9 cellular contexts compared by ENCODE assay signal in the genomic region with DNA sequence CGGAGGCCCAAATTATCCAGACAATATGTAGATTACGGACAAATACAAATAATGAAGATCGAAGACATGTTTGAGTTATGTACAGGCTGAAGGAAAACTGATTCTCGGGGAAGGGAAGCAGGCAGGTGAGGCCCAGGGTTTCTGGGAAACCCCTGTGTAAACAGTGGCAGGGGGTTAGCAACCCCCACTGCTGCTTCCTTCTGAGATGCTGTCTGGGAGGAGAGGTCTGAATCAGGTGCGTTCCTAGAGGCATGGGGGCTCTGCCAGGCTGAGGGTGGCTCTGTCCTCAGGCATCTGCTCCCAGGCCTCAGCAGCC. TPM values are rescaled to one million over a fixed set of nuclear protein-coding genes. Genes with fewer than 3 reads are reported as not detected.
DNase-seq lines count a peak whose midpoint lies in the region; ATAC-seq and TF ChIP-seq lines count a peak whose summit lies in the region.
"Had no signal": no experiment of that assay in that cellular context is flagged by ENCODE, and none has a peak within 500 bp of the region (broad histone marks: within the 10 kb centered on the region; RNA-seq: fewer than 3 reads in every experiment).

No MANE protein-coding gene starts in this region.

- H3K9ac ChIP-seq in SU-DHL-6 (ENCODE audit: low read length) = no peak overlapping the region

- POLR2A ChIA-PET in PC-9 (lab: Charles Lee; ENCODE audit: unreplicated experiment) = interaction anchor here (0.5 kb wide), 2 partner anchors 114 to 190 kb away, joined by 4 to 7 read pairs; no protein-coding TSS in a partner anchor
- POLR2A ChIA-PET in Caco-2 (lab: Charles Lee) = no interaction called here

- H3K9me2 ChIP-seq in SU-DHL-6 (replicated peaks; ENCODE audit: insufficient read depth, low read length) (no peaks in the 10 kb centered on the region), PC-9 (ENCODE audit: insufficient read depth) (no peaks in the 10 kb centered on the region)

- no peak for TF ChIP-seq POLR2A in gastrocnemius medialis (IDR thresholded peaks at IDR 0.05)

- H3K4me1 ChIP-seq in gastrocnemius medialis (peaks cover 8 to 11% of the 10 kb centered on the region in 2 donors), PC-9 (replicated peaks; ENCODE audit: insufficient read depth) (no peaks in the 10 kb centered on the region), Caco-2 (no peaks in the 10 kb centered on the region)

- H3K4me3 ChIP-seq in SU-DHL-6 (ENCODE audit: insufficient read depth, low read length, poor library complexity, severe bottlenecking) (no peak overlapping the region), fibroblast of pulmonary artery (replicated peaks; ENCODE audit: low read depth, low read length) (peak overlapping the region; percentile 55), gastrocnemius medialis (peak overlapping the region; percentile 53 to 64 (median 58)), PC-9 (no peak overlapping the region), Caco-2 (ENCODE audit: low read depth, low read length) (no peak overlapping the region)

- TF ChIP-seq CTCF in SU-DHL-6 (IDR thresholded peaks at IDR 0.05; ENCODE audit: insufficient read depth, low read length, poor library complexity, severe bottlenecking) (no peak), fibroblast of pulmonary artery (IDR thresholded peaks at IDR 0.05; ENCODE audit: low read length, missing control alignments) (no peak), gastrocnemius medialis (IDR thresholded peaks at IDR 0.05 in 4 of 5, conservative IDR thresholded peaks at IDR 0.05 in 1 of 5) (no peak), PC-9 (conservative IDR thresholded peaks at IDR 0.05) (no peak), Caco-2 (IDR thresholded peaks at IDR 0.05; ENCODE audit: insufficient read depth in 1 of 2, low read depth in 1 of 2, low read length in 1 of 2, severe bottlenecking in 1 of 2, unreplicated experiment in 1 of 2) (no peak), GM20000 (IDR thresholded peaks at IDR 0.05; ENCODE audit: extremely low read depth, missing control alignments) (no peak)

- H3K27me3 Mint-ChIP-seq in Caco-2 (ENCODE audit: insufficient read depth, unreplicated experiment) = peaks cover 13% of the 10 kb centered on the region

- H3K36me3 ChIP-seq in SU-DHL-6 (ENCODE audit: low read length) = no peaks in the 10 kb centered on the region
- no peaks in the 10 kb centered on the region for H3K36me3 ChIP-seq in gastrocnemius medialis
- no peaks in the 10 kb centered on the region for H3K36me3 ChIP-seq in PC-9 (ENCODE audit: low read depth)
- no peaks in the 10 kb centered on the region for H3K36me3 ChIP-seq in Caco-2 (ENCODE audit: control insufficient read depth, insufficient read depth, low read length)

- H3K27ac Mint-ChIP-seq in Caco-2 (ENCODE audit: unreplicated experiment) = no peak overlapping the region

- no peak overlapping the region for H3K27ac ChIP-seq in SU-DHL-6 (ENCODE audit: low read depth, low read length)
- peak overlapping the region; percentile 65 to 73 (median 68) for H3K27ac ChIP-seq in gastrocnemius medialis
- no peak overlapping the region for H3K27ac ChIP-seq in PC-9

- DNase-seq in fibroblast of pulmonary artery (ENCODE audit: low read depth) (no peak), gastrocnemius medialis (no peak), PC-9 (no peak), Caco-2 (no peak), GM20000 (ENCODE audit: low spot score) (no peak)
- no peak for DNase-seq in NK-92 treated with Interleukin-12 subunit alpha and Interleukin-12 subunit beta, amount 100 ng/mL, for 24 hours (lab: John Stamatoyannopoulos, UW)
- DNase-seq: SHP77 treated with DMSO at 0.1 percent for 48 hours had no signal

- H4K20me1 ChIP-seq in SU-DHL-6 (ENCODE audit: low read depth, low read length) = no peaks in the 10 kb centered on the region
- no peaks in the 10 kb centered on the region for H4K20me1 ChIP-seq in PC-9 (ENCODE audit: insufficient read depth)

- H3K9me3 ChIP-seq in SU-DHL-6 (ENCODE audit: insufficient read depth, low read length) = no peaks in the 10 kb centered on the region
- H3K9me3 ChIP-seq in gastrocnemius medialis = no peaks in the 10 kb centered on the region
- H3K9me3 ChIP-seq in PC-9 (ENCODE audit: insufficient read depth, low read depth) = no peaks in the 10 kb centered on the region
- H3K9me3 ChIP-seq in Caco-2 = no peaks in the 10 kb centered on the region

- H3K36me3 Mint-ChIP-seq in Caco-2 (ENCODE audit: insufficient read depth, unreplicated experiment) = no peaks in the 10 kb centered on the region

- H2AFZ ChIP-seq in SU-DHL-6 (ENCODE audit: low read depth, low read length, severe bottlenecking) (no peak overlapping the region), PC-9 (no peak overlapping the region)

- no peaks in the 10 kb centered on the region for H3K9me3 Mint-ChIP-seq in Caco-2 (ENCODE audit: unreplicated experiment)

- in situ Hi-C loops in gastrocnemius medialis (cut with MboI; ENCODE audit: low sequenced_read_pairs in 4 of 4) = loop anchor here in 2 of 4 donors (25.0 kb wide), 1 partner anchor 782 kb away; no protein-coding TSS in a partner anchor

- no peak overlapping the region for H3K4me3 Mint-ChIP-seq in Caco-2 (ENCODE audit: unreplicated experiment)

- H3K79me2 ChIP-seq in SU-DHL-6 (ENCODE audit: insufficient read depth, low read length) (no peaks in the 10 kb centered on the region), PC-9 (ENCODE audit: low read depth) (no peaks in the 10 kb centered on the region)

- H3F3A ChIP-seq in SU-DHL-6 (ENCODE audit: insufficient read depth) (no peaks in the 10 kb centered on the region), PC-9 (ENCODE audit: insufficient read depth, low read depth) (no peaks in the 10 kb centered on the region; the same call in 1 of the 2 replicates)

- intact Hi-C loops in gastrocnemius medialis (cut with DNase I; ENCODE audit: low total_unique reads) (no loop called here), PC-9 (cut with micrococcal nuclease; ENCODE audit: unreplicated experiment) (no loop called here), Caco-2 (cut with micrococcal nuclease; ENCODE audit: unreplicated experiment) (loop anchor here (10.0 kb wide), 1 partner anchor 310 kb away; no protein-coding TSS in a partner anchor)

- peaks cover 4% of the 10 kb centered on the region for H3K4me1 Mint-ChIP-seq in Caco-2 (ENCODE audit: low read depth, unreplicated experiment)

- peak overlapping the region; percentile 29 for H3K4me2 ChIP-seq in SU-DHL-6 (ENCODE audit: low read depth, low read length, poor library complexity, severe bottlenecking)
- H3K4me2 ChIP-seq in PC-9 = no peak overlapping the region

- BruUV-seq in PC-9 (replicated peaks; lab: Mats Ljungman, UMichigan) (no TSS peak), Caco-2 (replicated peaks; lab: Mats Ljungman, UMichigan) (no TSS peak)

- CTCF ChIA-PET in PC-9 (lab: Charles Lee) (interaction anchor here (0.5 to 0.6 kb wide), 6 partner anchors 12 to 793 kb away, joined by 3 to 9 read pairs (median 6); no protein-coding TSS in a partner anchor), Caco-2 (lab: Charles Lee) (interaction anchor here (0.7 kb wide), 3 partner anchors 104 to 172 kb away, joined by 3 to 6 read pairs (median 5); no protein-coding TSS in a partner anchor)

- peak; percentile 26 for ATAC-seq in GM19035 (IDR thresholded peaks at IDR 0.05; ENCODE audit: unreplicated experiment)
- no peak for ATAC-seq in gastrocnemius medialis

- H3K27me3 ChIP-seq in SU-DHL-6 (ENCODE audit: low read length) = no peaks in the 10 kb centered on the region
- no peaks in the 10 kb centered on the region for H3K27me3 ChIP-seq in gastrocnemius medialis
- peaks cover 9% of the 10 kb centered on the region; the same call in 1 of the 2 replicates for H3K27me3 ChIP-seq in PC-9 (ENCODE audit: insufficient read depth, low read depth)
- peaks cover 2% of the 10 kb centered on the region; the same call in 1 of the 2 replicates for H3K27me3 ChIP-seq in Caco-2 (replicated peaks; ENCODE audit: control insufficient read depth, insufficient read depth, low read length)

RNA-seq across cellular contexts. Expression of a gene that starts 7.2 kb away (rescaled TPM):
- total RNA-seq in gastrocnemius medialis (1 to 10 TPM in 2 of 4 donors, under 1 TPM in 2; 0.20 to 8.6 (median 1.1) TPM), PC-9 (2021) (17.8 and 28.7 TPM in 2 replicates), Caco-2 (2022) (1.3 and 1.5 TPM in 2 replicates)

Comparison
In these comparisons a context has a peak if more than half of its experiments do, and no peak if none do; other contexts are left out.
1. H3K27ac ChIP-seq: peak in gastrocnemius medialis (4 of 4); none in SU-DHL-6 (single experiment) and PC-9 (single experiment).
2. H3K4me3 ChIP-seq: peak in fibroblast of pulmonary artery (single experiment) and gastrocnemius medialis (4 of 4); none in SU-DHL-6 (single experiment), PC-9 (single experiment) and Caco-2 (single experiment).